Comparison of ENCODE assay signal across 14 cellular contexts in the genomic region with DNA sequence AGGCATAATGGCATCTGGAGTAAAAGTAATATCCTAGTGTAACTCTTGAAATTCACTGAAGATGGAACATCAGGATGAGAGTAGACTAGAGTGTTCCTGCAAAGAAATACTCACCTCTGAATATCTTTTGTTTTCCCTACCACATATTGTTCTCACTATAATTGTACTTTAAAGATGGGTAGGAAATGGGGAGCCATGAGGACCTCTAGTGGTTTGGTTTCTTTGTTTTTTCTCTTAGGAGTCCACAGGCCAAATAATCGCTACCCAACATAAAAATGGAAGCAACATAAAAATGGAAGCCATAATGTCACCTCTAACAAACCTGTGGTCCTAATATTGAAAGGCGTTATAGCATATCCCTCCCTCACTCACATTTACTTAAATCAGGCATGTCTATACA.
DNase-seq lines count a peak whose midpoint lies in the region; TF ChIP-seq lines count a peak whose summit lies in the region.
"Had no signal": no experiment of that assay in that cellular context is flagged by ENCODE, and none has a peak within 500 bp of the region (broad histone marks: within the 10 kb centered on the region; RNA-seq: fewer than 3 reads in every experiment).

No MANE protein-coding gene starts in this region.

- H3K9me3 Mint-ChIP-seq in Calu3 (ENCODE audit: low read depth, unreplicated experiment): peaks cover 14% of the 10 kb centered on the region
- H3K9me3 Mint-ChIP-seq in CD4-positive, alpha-beta memory T cell: peaks cover 5 to 38% (median 16%) of the 10 kb centered on the region in 8 donors

- no peak for TF ChIP-seq CTCF in Calu3 (IDR thresholded peaks at IDR 0.05; ENCODE audit: unreplicated experiment)
- TF ChIP-seq CTCF in ovary (IDR thresholded peaks at IDR 0.05): no peak

- POLR2A ChIA-PET in CD4-positive, alpha-beta memory T cell (lab: Charles Lee; ENCODE audit: partially characterized antibody): no interaction called here

- intact Hi-C loops in Calu3 (cut with micrococcal nuclease; ENCODE audit: unreplicated experiment) (loop anchor here (2.0 kb wide), 1 partner anchor 250 kb away; no protein-coding TSS in a partner anchor), ovary (cut with DNase I) (no loop called here)
- intact Hi-C loops in CD4-positive, alpha-beta memory T cell (cut with micrococcal nuclease): no loop called here

- no peaks in the 10 kb centered on the region for H3K4me1 ChIP-seq in CD4-positive, alpha-beta memory T cell (ENCODE audit: insufficient read depth, low read length)
- H3K4me1 ChIP-seq in ovary (ENCODE audit: insufficient read depth): no peaks in the 10 kb centered on the region
- H3K4me1 ChIP-seq: ascending aorta, BLaER1 had no signal

- no peaks in the 10 kb centered on the region for H3K27me3 Mint-ChIP-seq in Calu3 (ENCODE audit: unreplicated experiment)
- H3K27me3 Mint-ChIP-seq in CD4-positive, alpha-beta memory T cell: no peaks in the 10 kb centered on the region

- 87 to 94% (median 90%) methylated on average over 2 of the region's 2 CpGs for WGBS in ovary, 3 donors

- H3K36me3 ChIP-seq in CD4-positive, alpha-beta memory T cell (ENCODE audit: insufficient read depth, low read length): no peaks in the 10 kb centered on the region
- H3K36me3 ChIP-seq in ovary: no peaks in the 10 kb centered on the region
- H3K36me3 ChIP-seq: ascending aorta, BLaER1 had no signal

- no peak overlapping the region for H3K4me3 ChIP-seq in CD4-positive, alpha-beta memory T cell (ENCODE audit: low read length in 2 of 2)
- H3K4me3 ChIP-seq in ovary: no peak overlapping the region
- H3K4me3 ChIP-seq: ascending aorta, BLaER1 had no signal

- no peaks in the 10 kb centered on the region for H3K4me1 Mint-ChIP-seq in Calu3 (ENCODE audit: low read depth, unreplicated experiment)
- H3K4me1 Mint-ChIP-seq in CD4-positive, alpha-beta memory T cell: no peaks in the 10 kb centered on the region

- no peak for TF ChIP-seq EP300 in ovary (IDR thresholded peaks at IDR 0.05)

- no peaks in the 10 kb centered on the region for H3K36me3 Mint-ChIP-seq in Calu3 (ENCODE audit: insufficient read depth, unreplicated experiment)
- H3K36me3 Mint-ChIP-seq in CD4-positive, alpha-beta memory T cell: peaks cover 0 to 2% of the 10 kb centered on the region in 2 donors

- TF ChIP-seq POLR2A in ovary (IDR thresholded peaks at IDR 0.05): no peak

- H3K27me3 ChIP-seq in CD4-positive, alpha-beta memory T cell (ENCODE audit: insufficient read depth, low read length): no peaks in the 10 kb centered on the region
- H3K27me3 ChIP-seq in ovary: no peaks in the 10 kb centered on the region
- H3K27me3 ChIP-seq: ascending aorta, BLaER1 had no signal

- DNase-seq in Calu3 (peak; percentile 7), HCEC 1CT (peak; percentile 9), OCI-M1 (lab: John Stamatoyannopoulos, UW) (peak; percentile 64), foreskin melanocyte (peak; percentile 10), ovary (no peak)
- DNase-seq in CD4-positive, alpha-beta memory T cell: no peak
- no peak for DNase-seq in stimulated activated CD4-positive, alpha-beta T cell treated with anti-CD3 and anti-CD28 coated beads, Interleukin-1b, Interleukin-23, amount 100 ng/mL, for 48 hours
- no peak for DNase-seq in activated CD8-positive, alpha-beta memory T cell treated with anti-CD3 and anti-CD28 coated beads, Interleukin-2, amount 50 U/mL, for 4 hours
- DNase-seq: activated CD4-positive, alpha-beta T cell treated with anti-CD3 and anti-CD28 coated beads for 1 hour; activated gamma-delta T cell treated with Interleukin-2 at 50 U/mL for 16 hours; midbrain; stimulated activated CD4-positive, alpha-beta T cell treated with anti-CD3 and anti-CD28 coated beads, Interleukin-4, amount 100 ng/mL, for 4 hours had no signal

- no peak overlapping the region for H3K27ac ChIP-seq in CD4-positive, alpha-beta memory T cell (ENCODE audit: low read depth, low read length)
- H3K27ac ChIP-seq in ovary: no peak overlapping the region
- H3K27ac ChIP-seq: ascending aorta, BLaER1 had no signal

- CTCF ChIA-PET in Calu3 (lab: Charles Lee): no interaction called here
- CTCF ChIA-PET in CD4-positive, alpha-beta memory T cell (lab: Charles Lee; ENCODE audit: partially characterized antibody): no interaction called here

- H3K4me3 Mint-ChIP-seq in Calu3 (ENCODE audit: low read depth, unreplicated experiment): no peak overlapping the region
- H3K4me3 Mint-ChIP-seq in CD4-positive, alpha-beta memory T cell: no peak overlapping the region

- H3K27ac Mint-ChIP-seq in Calu3 (ENCODE audit: unreplicated experiment): no peak overlapping the region
- H3K27ac Mint-ChIP-seq in CD4-positive, alpha-beta memory T cell: no peak overlapping the region

- no TSS peak for BruUV-seq in Calu3 (replicated peaks; lab: Mats Ljungman, UMichigan)

- peaks cover 0 to 5% of the 10 kb centered on the region in 2 donors for H3K9me3 ChIP-seq in CD4-positive, alpha-beta memory T cell (ENCODE audit: control insufficient read depth in 1 of 2, low read length in 2 of 2)
- H3K9me3 ChIP-seq in ovary: no peaks in the 10 kb centered on the region
- H3K9me3 ChIP-seq: ascending aorta, BLaER1 had no signal

Comparison
In these comparisons a context has a peak if more than half of its experiments do, and no peak if none do; other contexts are left out.
1. DNase-seq: peak in Calu3 (single experiment), HCEC 1CT (single experiment), OCI-M1 (single experiment) and foreskin melanocyte (single experiment); none in CD4-positive, alpha-beta memory T cell (0 of 5), stimulated activated CD4-positive, alpha-beta T cell treated with anti-CD3 and anti-CD28 coated beads, Interleukin-1b, Interleukin-23, amount 100 ng/mL, for 48 hours (single experiment), ovary (0 of 5) and activated CD8-positive, alpha-beta memory T cell treated with anti-CD3 and anti-CD28 coated beads, Interleukin-2, amount 50 U/mL, for 4 hours (single experiment).